Comparison of ENCODE assay signal across 1 cellular context in genomic region chr1:150971583-150972416, GRCh38.
TF ChIP-seq lines count a peak whose summit lies in the region.

No MANE protein-coding gene starts in this region.

TF ChIP-seq in HCT116, 20 proteins besides CTCF, POLR2A, EP300 and RAD21 (continued from another document):
- TF ChIP-seq JUND (IDR thresholded peaks at IDR 0.05) (no peak), ZFX (IDR thresholded peaks at IDR 0.05) (no peak), ATF3 (IDR thresholded peaks at IDR 0.05) (no peak), SIN3A (IDR thresholded peaks at IDR 0.05; ENCODE audit: low read depth) (no peak), POLR2AphosphoS5 (IDR thresholded peaks at IDR 0.05; ENCODE audit: low read depth, low read length) (no peak), EZH2phosphoT487 (IDR thresholded peaks at IDR 0.05; ENCODE audit: borderline replicate concordance) (no peak), ZNF274 (IDR thresholded peaks at IDR 0.05; ENCODE audit: low read depth, low read length) (no peak), EZH2 (IDR thresholded peaks at IDR 0.05) (no peak)
